ENCODE assay signal across 1 cellular context in the genomic region with DNA sequence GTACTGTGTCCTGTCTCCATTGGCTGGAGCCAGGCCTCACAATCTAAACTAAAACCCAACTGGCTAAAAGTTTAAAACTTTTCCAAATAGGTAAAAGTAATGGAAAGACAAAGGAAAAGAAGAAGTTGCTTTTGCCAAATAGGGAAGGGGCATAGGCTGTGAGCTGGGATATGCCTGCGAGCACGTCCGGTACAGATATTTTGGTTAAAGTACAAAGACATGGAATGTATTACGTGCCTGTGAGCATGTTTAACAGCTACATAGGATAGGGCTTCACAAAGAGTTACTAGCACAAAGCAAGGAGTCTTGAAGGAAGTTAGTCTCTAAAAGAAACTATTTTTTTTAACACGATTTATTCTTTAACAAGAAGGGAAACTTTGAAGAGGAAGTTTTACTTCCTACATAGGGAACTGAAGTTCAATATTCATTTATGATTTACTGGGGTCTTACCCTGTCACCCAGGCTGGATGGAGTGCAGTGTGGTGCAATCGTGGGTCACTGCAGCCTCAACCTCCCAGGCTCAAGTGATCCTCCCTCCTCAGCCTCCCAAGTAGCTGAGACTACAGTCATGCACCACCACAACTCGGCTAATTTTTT.
TF ChIP-seq lines count a peak whose summit lies in the region.

No MANE protein-coding gene starts in this region.

TF ChIP-seq in HepG2, 621 proteins besides CTCF, POLR2A, EP300 and RAD21:
- TF ChIP-seq KLF16 (CRISPR knock-in tag; IDR thresholded peaks at IDR 0.05) = no peak
- no peak for TF ChIP-seq NFKB2 (CRISPR knock-in tag; IDR thresholded peaks at IDR 0.05; ENCODE audit: borderline replicate concordance)
- no peak for TF ChIP-seq ZNF333 (CRISPR knock-in tag; IDR thresholded peaks at IDR 0.05; ENCODE audit: borderline replicate concordance)
- no peak for TF ChIP-seq ARHGAP35 (CRISPR knock-in tag; IDR thresholded peaks at IDR 0.05; ENCODE audit: borderline replicate concordance)
- TF ChIP-seq TEAD3 (CRISPR knock-in tag; optimal IDR thresholded peaks at IDR 0.05; ENCODE audit: borderline replicate concordance) = peak; percentile 70
- TF ChIP-seq, protein P1, sequence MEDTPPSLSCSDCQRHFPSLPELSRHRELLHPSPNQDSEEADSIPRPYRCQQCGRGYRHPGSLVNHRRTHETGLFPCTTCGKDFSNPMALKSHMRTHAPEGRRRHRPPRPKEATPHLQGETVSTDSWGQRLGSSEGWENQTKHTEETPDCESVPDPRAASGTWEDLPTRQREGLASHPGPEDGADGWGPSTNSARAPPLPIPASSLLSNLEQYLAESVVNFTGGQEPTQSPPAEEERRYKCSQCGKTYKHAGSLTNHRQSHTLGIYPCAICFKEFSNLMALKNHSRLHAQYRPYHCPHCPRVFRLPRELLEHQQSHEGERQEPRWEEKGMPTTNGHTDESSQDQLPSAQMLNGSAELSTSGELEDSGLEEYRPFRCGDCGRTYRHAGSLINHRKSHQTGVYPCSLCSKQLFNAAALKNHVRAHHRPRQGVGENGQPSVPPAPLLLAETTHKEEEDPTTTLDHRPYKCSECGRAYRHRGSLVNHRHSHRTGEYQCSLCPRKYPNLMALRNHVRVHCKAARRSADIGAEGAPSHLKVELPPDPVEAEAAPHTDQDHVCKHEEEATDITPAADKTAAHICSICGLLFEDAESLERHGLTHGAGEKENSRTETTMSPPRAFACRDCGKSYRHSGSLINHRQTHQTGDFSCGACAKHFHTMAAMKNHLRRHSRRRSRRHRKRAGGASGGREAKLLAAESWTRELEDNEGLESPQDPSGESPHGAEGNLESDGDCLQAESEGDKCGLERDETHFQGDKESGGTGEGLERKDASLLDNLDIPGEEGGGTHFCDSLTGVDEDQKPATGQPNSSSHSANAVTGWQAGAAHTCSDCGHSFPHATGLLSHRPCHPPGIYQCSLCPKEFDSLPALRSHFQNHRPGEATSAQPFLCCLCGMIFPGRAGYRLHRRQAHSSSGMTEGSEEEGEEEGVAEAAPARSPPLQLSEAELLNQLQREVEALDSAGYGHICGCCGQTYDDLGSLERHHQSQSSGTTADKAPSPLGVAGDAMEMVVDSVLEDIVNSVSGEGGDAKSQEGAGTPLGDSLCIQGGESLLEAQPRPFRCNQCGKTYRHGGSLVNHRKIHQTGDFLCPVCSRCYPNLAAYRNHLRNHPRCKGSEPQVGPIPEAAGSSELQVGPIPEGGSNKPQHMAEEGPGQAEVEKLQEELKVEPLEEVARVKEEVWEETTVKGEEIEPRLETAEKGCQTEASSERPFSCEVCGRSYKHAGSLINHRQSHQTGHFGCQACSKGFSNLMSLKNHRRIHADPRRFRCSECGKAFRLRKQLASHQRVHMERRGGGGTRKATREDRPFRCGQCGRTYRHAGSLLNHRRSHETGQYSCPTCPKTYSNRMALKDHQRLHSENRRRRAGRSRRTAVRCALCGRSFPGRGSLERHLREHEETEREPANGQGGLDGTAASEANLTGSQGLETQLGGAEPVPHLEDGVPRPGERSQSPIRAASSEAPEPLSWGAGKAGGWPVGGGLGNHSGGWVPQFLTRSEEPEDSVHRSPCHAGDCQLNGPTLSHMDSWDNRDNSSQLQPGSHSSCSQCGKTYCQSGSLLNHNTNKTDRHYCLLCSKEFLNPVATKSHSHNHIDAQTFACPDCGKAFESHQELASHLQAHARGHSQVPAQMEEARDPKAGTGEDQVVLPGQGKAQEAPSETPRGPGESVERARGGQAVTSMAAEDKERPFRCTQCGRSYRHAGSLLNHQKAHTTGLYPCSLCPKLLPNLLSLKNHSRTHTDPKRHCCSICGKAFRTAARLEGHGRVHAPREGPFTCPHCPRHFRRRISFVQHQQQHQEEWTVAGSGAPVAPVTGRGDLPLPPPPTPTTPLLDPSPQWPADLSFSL (CRISPR knock-in tag; IDR thresholded peaks at IDR 0.05) = no peak
- no peak for TF ChIP-seq HNRNPUL1 (IDR thresholded peaks at IDR 0.05; ENCODE audit: low read depth, low read length)
- no peak for TF ChIP-seq SMARCE1 (IDR thresholded peaks at IDR 0.05; ENCODE audit: borderline replicate concordance)
- no peak for TF ChIP-seq POLR2AphosphoS5 (IDR thresholded peaks at IDR 0.05; ENCODE audit: low read depth, low read length)
- TF ChIP-seq, protein P2, sequence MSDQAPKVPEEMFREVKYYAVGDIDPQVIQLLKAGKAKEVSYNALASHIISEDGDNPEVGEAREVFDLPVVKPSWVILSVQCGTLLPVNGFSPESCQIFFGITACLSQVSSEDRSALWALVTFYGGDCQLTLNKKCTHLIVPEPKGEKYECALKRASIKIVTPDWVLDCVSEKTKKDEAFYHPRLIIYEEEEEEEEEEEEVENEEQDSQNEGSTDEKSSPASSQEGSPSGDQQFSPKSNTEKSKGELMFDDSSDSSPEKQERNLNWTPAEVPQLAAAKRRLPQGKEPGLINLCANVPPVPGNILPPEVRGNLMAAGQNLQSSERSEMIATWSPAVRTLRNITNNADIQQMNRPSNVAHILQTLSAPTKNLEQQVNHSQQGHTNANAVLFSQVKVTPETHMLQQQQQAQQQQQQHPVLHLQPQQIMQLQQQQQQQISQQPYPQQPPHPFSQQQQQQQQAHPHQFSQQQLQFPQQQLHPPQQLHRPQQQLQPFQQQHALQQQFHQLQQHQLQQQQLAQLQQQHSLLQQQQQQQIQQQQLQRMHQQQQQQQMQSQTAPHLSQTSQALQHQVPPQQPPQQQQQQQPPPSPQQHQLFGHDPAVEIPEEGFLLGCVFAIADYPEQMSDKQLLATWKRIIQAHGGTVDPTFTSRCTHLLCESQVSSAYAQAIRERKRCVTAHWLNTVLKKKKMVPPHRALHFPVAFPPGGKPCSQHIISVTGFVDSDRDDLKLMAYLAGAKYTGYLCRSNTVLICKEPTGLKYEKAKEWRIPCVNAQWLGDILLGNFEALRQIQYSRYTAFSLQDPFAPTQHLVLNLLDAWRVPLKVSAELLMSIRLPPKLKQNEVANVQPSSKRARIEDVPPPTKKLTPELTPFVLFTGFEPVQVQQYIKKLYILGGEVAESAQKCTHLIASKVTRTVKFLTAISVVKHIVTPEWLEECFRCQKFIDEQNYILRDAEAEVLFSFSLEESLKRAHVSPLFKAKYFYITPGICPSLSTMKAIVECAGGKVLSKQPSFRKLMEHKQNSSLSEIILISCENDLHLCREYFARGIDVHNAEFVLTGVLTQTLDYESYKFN (CRISPR knock-in tag; conservative IDR thresholded peaks at IDR 0.05) = peak; percentile 58; the same call in 1 of the 2 replicates
- TF ChIP-seq, protein P3, sequence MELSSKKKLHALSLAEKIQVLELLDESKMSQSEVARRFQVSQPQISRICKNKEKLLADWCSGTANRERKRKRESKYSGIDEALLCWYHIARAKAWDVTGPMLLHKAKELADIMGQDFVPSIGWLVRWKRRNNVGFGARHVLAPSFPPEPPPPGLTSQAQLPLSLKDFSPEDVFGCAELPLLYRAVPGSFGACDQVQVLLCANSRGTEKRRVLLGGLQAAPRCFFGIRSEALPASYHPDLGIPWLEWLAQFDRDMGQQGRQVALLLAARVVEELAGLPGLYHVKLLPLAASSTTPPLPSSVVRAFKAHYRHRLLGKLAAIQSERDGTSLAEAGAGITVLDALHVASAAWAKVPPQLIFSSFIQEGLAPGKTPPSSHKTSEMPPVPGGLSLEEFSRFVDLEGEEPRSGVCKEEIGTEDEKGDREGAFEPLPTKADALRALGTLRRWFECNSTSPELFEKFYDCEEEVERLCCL (CRISPR knock-in tag; IDR thresholded peaks at IDR 0.05; ENCODE audit: borderline replicate concordance) = no peak
- TF ChIP-seq ELF3 (CRISPR knock-in tag; IDR thresholded peaks at IDR 0.05) = 0 out of 2 replicates have a peak, but pooled peaks have one; percentile 44
- TF ChIP-seq SOX13 (IDR thresholded peaks at IDR 0.05) = peak; percentile 11; the same call in 1 of the 2 replicates
- TF ChIP-seq SOX13 (CRISPR knock-in tag; conservative IDR thresholded peaks at IDR 0.05 in 1 of 2, IDR thresholded peaks at IDR 0.05 in 1 of 2) = no peak
- 0 out of 2 replicates have a peak, but pooled peaks have one; percentile 25 for TF ChIP-seq POGZ (CRISPR knock-in tag; IDR thresholded peaks at IDR 0.05)
- TF ChIP-seq TBL1XR1 (IDR thresholded peaks at IDR 0.05; ENCODE audit: borderline replicate concordance, low read length, partially characterized antibody) = no peak
- no peak for TF ChIP-seq ZNF747 (CRISPR knock-in tag; IDR thresholded peaks at IDR 0.05; ENCODE audit: borderline replicate concordance)
- TF ChIP-seq ZNF468 (CRISPR knock-in tag; IDR thresholded peaks at IDR 0.05) = no peak
- TF ChIP-seq MAFF (IDR thresholded peaks at IDR 0.05; ENCODE audit: low read depth, low read length) = no peak
- TF ChIP-seq MED1 (CRISPR knock-in tag; IDR thresholded peaks at IDR 0.05) = peak; percentile 56
- peak; percentile 36; the same call in 1 of the 2 replicates for TF ChIP-seq ZMYM3 (CRISPR knock-in tag; IDR thresholded peaks at IDR 0.05)
- no peak for TF ChIP-seq KLF11 (CRISPR knock-in tag; IDR thresholded peaks at IDR 0.05)
- no peak for TF ChIP-seq ZNF761 (CRISPR knock-in tag; conservative IDR thresholded peaks at IDR 0.05)
- TF ChIP-seq, protein P4, sequence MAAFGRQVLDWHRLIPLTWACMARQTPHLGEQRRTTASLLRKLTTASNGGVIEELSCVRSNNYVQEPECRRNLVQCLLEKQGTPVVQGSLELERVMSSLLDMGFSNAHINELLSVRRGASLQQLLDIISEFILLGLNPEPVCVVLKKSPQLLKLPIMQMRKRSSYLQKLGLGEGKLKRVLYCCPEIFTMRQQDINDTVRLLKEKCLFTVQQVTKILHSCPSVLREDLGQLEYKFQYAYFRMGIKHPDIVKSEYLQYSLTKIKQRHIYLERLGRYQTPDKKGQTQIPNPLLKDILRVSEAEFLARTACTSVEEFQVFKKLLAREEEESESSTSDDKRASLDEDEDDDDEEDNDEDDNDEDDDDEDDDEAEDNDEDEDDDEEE (CRISPR knock-in tag; IDR thresholded peaks at IDR 0.05) = no peak
- TF ChIP-seq, protein P5, sequence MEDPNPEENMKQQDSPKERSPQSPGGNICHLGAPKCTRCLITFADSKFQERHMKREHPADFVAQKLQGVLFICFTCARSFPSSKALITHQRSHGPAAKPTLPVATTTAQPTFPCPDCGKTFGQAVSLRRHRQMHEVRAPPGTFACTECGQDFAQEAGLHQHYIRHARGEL (CRISPR knock-in tag; IDR thresholded peaks at IDR 0.05) = no peak
- TF ChIP-seq, protein P6, sequence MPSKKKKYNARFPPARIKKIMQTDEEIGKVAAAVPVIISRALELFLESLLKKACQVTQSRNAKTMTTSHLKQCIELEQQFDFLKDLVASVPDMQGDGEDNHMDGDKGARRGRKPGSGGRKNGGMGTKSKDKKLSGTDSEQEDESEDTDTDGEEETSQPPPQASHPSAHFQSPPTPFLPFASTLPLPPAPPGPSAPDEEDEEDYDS (CRISPR knock-in tag; IDR thresholded peaks at IDR 0.05) = peak; percentile 35; the same call in 1 of the 2 replicates
- no peak for TF ChIP-seq CCAR2 (optimal IDR thresholded peaks at IDR 0.05; ENCODE audit: low read depth, low read length)
- TF ChIP-seq ETV5 (CRISPR knock-in tag; IDR thresholded peaks at IDR 0.05; ENCODE audit: borderline replicate concordance) = peak; percentile 49; the same call in 1 of the 2 replicates
- TF ChIP-seq ZNF570 (CRISPR knock-in tag; IDR thresholded peaks at IDR 0.05; ENCODE audit: borderline replicate concordance) = no peak
- no peak for TF ChIP-seq LCORL (IDR thresholded peaks at IDR 0.05)
- peak; percentile 57; the same call in 1 of the 2 replicates for TF ChIP-seq LCORL (CRISPR knock-in tag; IDR thresholded peaks at IDR 0.05)
- TF ChIP-seq, protein P7, sequence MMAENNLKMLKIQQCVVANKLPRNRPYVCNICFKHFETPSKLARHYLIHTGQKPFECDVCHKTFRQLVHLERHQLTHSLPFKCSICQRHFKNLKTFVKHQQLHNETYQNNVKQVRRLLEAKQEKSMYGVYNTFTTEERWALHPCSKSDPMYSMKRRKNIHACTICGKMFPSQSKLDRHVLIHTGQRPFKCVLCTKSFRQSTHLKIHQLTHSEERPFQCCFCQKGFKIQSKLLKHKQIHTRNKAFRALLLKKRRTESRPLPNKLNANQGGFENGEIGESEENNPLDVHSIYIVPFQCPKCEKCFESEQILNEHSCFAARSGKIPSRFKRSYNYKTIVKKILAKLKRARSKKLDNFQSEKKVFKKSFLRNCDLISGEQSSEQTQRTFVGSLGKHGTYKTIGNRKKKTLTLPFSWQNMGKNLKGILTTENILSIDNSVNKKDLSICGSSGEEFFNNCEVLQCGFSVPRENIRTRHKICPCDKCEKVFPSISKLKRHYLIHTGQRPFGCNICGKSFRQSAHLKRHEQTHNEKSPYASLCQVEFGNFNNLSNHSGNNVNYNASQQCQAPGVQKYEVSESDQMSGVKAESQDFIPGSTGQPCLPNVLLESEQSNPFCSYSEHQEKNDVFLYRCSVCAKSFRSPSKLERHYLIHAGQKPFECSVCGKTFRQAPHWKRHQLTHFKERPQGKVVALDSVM (CRISPR knock-in tag; IDR thresholded peaks at IDR 0.05) = peak; percentile 83
- TF ChIP-seq NCOA2 (CRISPR knock-in tag; IDR thresholded peaks at IDR 0.05) = no peak
- TF ChIP-seq, protein P8, sequence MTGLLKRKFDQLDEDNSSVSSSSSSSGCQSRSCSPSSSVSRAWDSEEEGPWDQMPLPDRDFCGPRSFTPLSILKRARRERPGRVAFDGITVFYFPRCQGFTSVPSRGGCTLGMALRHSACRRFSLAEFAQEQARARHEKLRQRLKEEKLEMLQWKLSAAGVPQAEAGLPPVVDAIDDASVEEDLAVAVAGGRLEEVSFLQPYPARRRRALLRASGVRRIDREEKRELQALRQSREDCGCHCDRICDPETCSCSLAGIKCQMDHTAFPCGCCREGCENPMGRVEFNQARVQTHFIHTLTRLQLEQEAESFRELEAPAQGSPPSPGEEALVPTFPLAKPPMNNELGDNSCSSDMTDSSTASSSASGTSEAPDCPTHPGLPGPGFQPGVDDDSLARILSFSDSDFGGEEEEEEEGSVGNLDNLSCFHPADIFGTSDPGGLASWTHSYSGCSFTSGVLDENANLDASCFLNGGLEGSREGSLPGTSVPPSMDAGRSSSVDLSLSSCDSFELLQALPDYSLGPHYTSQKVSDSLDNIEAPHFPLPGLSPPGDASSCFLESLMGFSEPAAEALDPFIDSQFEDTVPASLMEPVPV (CRISPR knock-in tag; IDR thresholded peaks at IDR 0.05) = no peak
- 0 out of 2 replicates have a peak, but pooled peaks have one; percentile 27 for TF ChIP-seq SAP130 (CRISPR knock-in tag; IDR thresholded peaks at IDR 0.05; ENCODE audit: low read depth)
- no peak for TF ChIP-seq ZNF780A (CRISPR knock-in tag; IDR thresholded peaks at IDR 0.05)
- no peak for TF ChIP-seq PTBP1 (IDR thresholded peaks at IDR 0.05; ENCODE audit: low read depth, low read length, poor library complexity, severe bottlenecking)
- TF ChIP-seq ERF (CRISPR knock-in tag; IDR thresholded peaks at IDR 0.05) = no peak
TF ChIP-seq in HepG2: peak in this region for 12.
